8 cellular contexts compared by ENCODE assay signal in genomic region chr19:10565567-10566407, GRCh38. TPM values are rescaled to one million over a fixed set of nuclear protein-coding genes. Genes with fewer than 3 reads are reported as not detected.
DNase-seq lines count a peak whose midpoint lies in the region; ATAC-seq, FAIRE-seq and TF ChIP-seq lines count a peak whose summit lies in the region.

Gene KRI1 (minus strand): TSS chr19:10566010. CDS start chr19:10565999, 11 bp downstream.

- H3K9me3 ChIP-seq in left ventricle myocardium inferior (replicated peaks) (no peaks in the 10 kb centered on the region), prostate gland (no peaks in the 10 kb centered on the region)

- intact Hi-C loops in T-helper 1 cell treated with Interleukin-12 subunit alpha and Interleukin-12 subunit beta and Interleukin-4 antibody, amounts not matched to agents 30 ng/mL and 1 ng/mL, for 36 hours (cut with micrococcal nuclease): loop anchor here (1.0 to 5.0 kb wide), 16 partner anchors 11 to 527 kb away; partner anchors contain the start of genes CARM1, PPAN, RAVER1 and SMARCA4
- intact Hi-C loops in left ventricle myocardium inferior (cut with micrococcal nuclease): no loop called here
- intact Hi-C loops in prostate gland (cut with DNase I): loop anchor here (5.0 kb wide), 1 partner anchor 63 kb away; the partner anchor contains the start of gene KEAP1

- TF ChIP-seq CTCF in left ventricle myocardium inferior (IDR thresholded peaks at IDR 0.05; ENCODE audit: borderline replicate concordance) (peak; percentile 52), prostate gland (IDR thresholded peaks at IDR 0.05) (peak in 2 of 4 experiments; percentile 58 to 66)

- H3K27me3 ChIP-seq in left ventricle myocardium inferior (ENCODE audit: low read depth) (no peaks in the 10 kb centered on the region), prostate gland (replicated peaks; ENCODE audit: insufficient read depth) (no peaks in the 10 kb centered on the region)

- FAIRE-seq in GM12892 (lab: Jason Lieb, UNC): peak; percentile 99

- 1% methylated on average over 71 of the region's 94 CpGs for WGBS in prostate gland

- H3K4me3 ChIP-seq in left ventricle myocardium inferior (peak within 1 kb of the TSS; percentile 96), prostate gland (peak within 1 kb of the TSS; percentile 81 to 92)

- peak within 1 kb of the TSS; percentile 93 for H3K27ac ChIP-seq in left ventricle myocardium inferior (replicated peaks)
- H3K27ac ChIP-seq in prostate gland: peak within 1 kb of the TSS; percentile 83 to 86

- peak; percentile 46 for ATAC-seq in HG02870 (IDR thresholded peaks at IDR 0.05; ENCODE audit: unreplicated experiment)

- DNase-seq in GM12892 (ENCODE audit: insufficient read length) (peak; percentile 95), NCI-H1694 (lab: John Stamatoyannopoulos, UW) (peak; percentile 89), amniotic epithelial cell (ENCODE audit: low read depth) (peak; percentile 94), left ventricle myocardium inferior (peak; percentile 99), prostate gland (ENCODE audit: low spot score) (peak; percentile 97), ureter (ENCODE audit: low spot score) (peak; percentile 98)

- peaks cover 46% of the 10 kb centered on the region for H3K4me1 ChIP-seq in left ventricle myocardium inferior
- peaks cover 16% of the 10 kb centered on the region for H3K4me1 ChIP-seq in prostate gland (replicated peaks)

- H3K36me3 ChIP-seq in left ventricle myocardium inferior (peaks cover 8% of the 10 kb centered on the region), prostate gland (no peaks in the 10 kb centered on the region)

- TF ChIP-seq POLR2A in GM12892 (IDR thresholded peaks at IDR 0.05; ENCODE audit: low read depth, low read length): peak; percentile 83
- peak; percentile 97 for TF ChIP-seq POLR2A in prostate gland (IDR thresholded peaks at IDR 0.05)

RNA-seq across cellular contexts. Expression of gene KRI1, which starts in this region (rescaled TPM):
- polyA plus RNA-seq in GM12892 (2012; ENCODE audit: missing spikeins): 19.1 TPM
- 64.8 and 65.0 TPM in 2 replicates for total RNA-seq in T-helper 1 cell treated with Interleukin-12 subunit alpha and Interleukin-12 subunit beta and Interleukin-4 antibody, amounts not matched to agents 30 ng/mL and 1 ng/mL, for 36 hours
- total RNA-seq in left ventricle myocardium inferior: 10.2 TPM
- total RNA-seq in prostate gland: 10 to 100 TPM; 23.6 to 23.8 TPM
- 32.5 TPM for total RNA-seq in ureter

Comparison
In these comparisons a context has a peak if more than half of its experiments do, and no peak if none do; other contexts are left out.
1. Peak in every context shown above with its lines: DNase-seq, ATAC-seq, H3K4me3 ChIP-seq and H3K27ac ChIP-seq.